11 cellular contexts compared by ENCODE assay signal in genomic region chr7:150451833-150452431, GRCh38. TPM values are rescaled to one million over a fixed set of nuclear protein-coding genes. Genes with fewer than 3 reads are reported as not detected.
DNase-seq lines count a peak whose midpoint lies in the region; ATAC-seq and TF ChIP-seq lines count a peak whose summit lies in the region.
"Had no signal": no experiment of that assay in that cellular context is flagged by ENCODE, and none has a peak within 500 bp of the region (broad histone marks: within the 10 kb centered on the region; RNA-seq: fewer than 3 reads in every experiment).

No MANE protein-coding gene starts in this region.

- H3K36me3 Mint-ChIP-seq in CD4-positive, alpha-beta T cell (ENCODE audit: low read depth) = peaks cover 63% of the 10 kb centered on the region
- H3K36me3 Mint-ChIP-seq in T-helper 1 cell treated with Interleukin-12 subunit alpha and Interleukin-12 subunit beta and Interleukin-4 antibody, amounts not matched to agents 30 μg/mL and 1 μg/mL, for 36 hours (ENCODE audit: low read depth) = peaks cover 53% of the 10 kb centered on the region
- H3K36me3 Mint-ChIP-seq: brain had no signal

- peaks cover 10% of the 10 kb centered on the region for H3K9me3 ChIP-seq in CD4-positive, alpha-beta T cell (ENCODE audit: control insufficient read depth, low read length)
- peaks cover 3% of the 10 kb centered on the region for H3K9me3 ChIP-seq in psoas muscle

- H3K4me1 ChIP-seq in psoas muscle = no peaks in the 10 kb centered on the region

- no peaks in the 10 kb centered on the region for H3K9me3 Mint-ChIP-seq in CD4-positive, alpha-beta T cell
- peaks cover 24% of the 10 kb centered on the region for H3K9me3 Mint-ChIP-seq in T-helper 1 cell treated with Interleukin-12 subunit alpha and Interleukin-12 subunit beta and Interleukin-4 antibody, amounts not matched to agents 30 μg/mL and 1 μg/mL, for 36 hours

- intact Hi-C loops in CD4-positive, alpha-beta T cell (cut with DNase I, micrococcal nuclease) = loop anchor here (2.0 kb wide), 2 partner anchors 27 to 233 kb away; partner anchors contain the start of gene GIMAP2 (in 1 of the 2)
- intact Hi-C loops in psoas muscle (cut with DNase I) = loop anchor here in 1 of 2 donors (5.0 kb wide), 2 partner anchors 180 to 285 kb away; partner anchors contain the start of genes GIMAP5 and GIMAP6

- POLR2A ChIA-PET in CD4-positive, alpha-beta T cell (lab: Charles Lee) = interaction anchor here (0.7 to 13.3 kb wide), 35 partner anchors 9 to 321 kb away, joined by 3 to 499 read pairs (median 8); partner anchors contain the start of genes GIMAP1, GIMAP2, GIMAP4 and GIMAP5

- CTCF ChIA-PET in CD4-positive, alpha-beta T cell (lab: Charles Lee) = interaction anchor here (0.8 to 4.5 kb wide), 17 partner anchors 10 to 304 kb away, joined by 3 to 48 read pairs (median 4); partner anchors contain the start of gene GIMAP5

- no peaks in the 10 kb centered on the region for H3K27me3 Mint-ChIP-seq in CD4-positive, alpha-beta T cell
- H3K27me3 Mint-ChIP-seq in T-helper 1 cell treated with Interleukin-12 subunit alpha and Interleukin-12 subunit beta and Interleukin-4 antibody, amounts not matched to agents 30 μg/mL and 1 μg/mL, for 36 hours (ENCODE audit: low read depth) = no peaks in the 10 kb centered on the region

- no peaks in the 10 kb centered on the region for H3K36me3 ChIP-seq in psoas muscle (ENCODE audit: insufficient read depth in 1 of 2, low read depth in 1 of 2)

- peak overlapping the region; percentile 92 for H3K27ac ChIP-seq in CD4-positive, alpha-beta T cell (ENCODE audit: low read depth, low read length)
- peak overlapping the region; percentile 42 for H3K27ac ChIP-seq in psoas muscle

- WGBS in psoas muscle, 3 donors = 48 to 57% (median 54%) methylated on average over 8 of the region's 8 CpGs

- no peaks in the 10 kb centered on the region for H3K27me3 ChIP-seq in CD4-positive, alpha-beta T cell (ENCODE audit: control insufficient read depth, insufficient read depth, low read length)
- H3K27me3 ChIP-seq in psoas muscle (ENCODE audit: insufficient read depth in 3 of 3, low read length in 2 of 3) = peaks cover 0 to 26% (median 10%) of the 10 kb centered on the region in 3 donors

- DNase-seq in CD4-positive, alpha-beta T cell = peak in 8 of 10 experiments; percentile 28 to 60 (median 44)
- DNase-seq in dermis blood vessel endothelial cell = peak; percentile 79
- no peak for DNase-seq in psoas muscle
- no peak for DNase-seq in kidney tubule cell (ENCODE audit: low spot score)
- no peak for DNase-seq in ecto neural progenitor cell (ENCODE audit: low spot score)
- no peak for DNase-seq in NCI-H2196 treated with DMSO at 0.1 percent for 48 hours (lab: John Stamatoyannopoulos, UW; ENCODE audit: unreplicated experiment)
- no peak for DNase-seq in islet precursor cell
- DNase-seq: H9 had no signal

- TF ChIP-seq CTCF in CD4-positive, alpha-beta T cell (IDR thresholded peaks at IDR 0.05) = no peak
- TF ChIP-seq CTCF in psoas muscle (IDR thresholded peaks at IDR 0.05) = no peak

- H3K4me3 ChIP-seq in psoas muscle = peak overlapping the region; percentile 60

- H3K4me1 Mint-ChIP-seq in CD4-positive, alpha-beta T cell (ENCODE audit: low read depth) = peaks cover 72% of the 10 kb centered on the region
- peaks cover 63% of the 10 kb centered on the region for H3K4me1 Mint-ChIP-seq in T-helper 1 cell treated with Interleukin-12 subunit alpha and Interleukin-12 subunit beta and Interleukin-4 antibody, amounts not matched to agents 30 μg/mL and 1 μg/mL, for 36 hours (ENCODE audit: low read depth)

- H3K27ac Mint-ChIP-seq in CD4-positive, alpha-beta T cell = peak overlapping the region; percentile 78
- H3K27ac Mint-ChIP-seq in T-helper 1 cell treated with Interleukin-12 subunit alpha and Interleukin-12 subunit beta and Interleukin-4 antibody, amounts not matched to agents 30 μg/mL and 1 μg/mL, for 36 hours = peak overlapping the region; percentile 88
- H3K27ac Mint-ChIP-seq: H9 had no signal

- H3K4me3 Mint-ChIP-seq in CD4-positive, alpha-beta T cell = peak overlapping the region; percentile 98
- peak overlapping the region; percentile 99 for H3K4me3 Mint-ChIP-seq in T-helper 1 cell treated with Interleukin-12 subunit alpha and Interleukin-12 subunit beta and Interleukin-4 antibody, amounts not matched to agents 30 μg/mL and 1 μg/mL, for 36 hours
- H3K4me3 Mint-ChIP-seq: brain, H9 had no signal

- ATAC-seq in CD4-positive, alpha-beta T cell (ENCODE audit: poor library complexity) = no peak
- no peak for ATAC-seq in psoas muscle

RNA-seq across cellular contexts. Expression of gene GIMAP8, which starts 1.5 kb away (rescaled TPM):
- 1 to 10 TPM; 2.9 to 3.8 TPM for total RNA-seq in CD4-positive, alpha-beta T cell
- total RNA-seq in dermis blood vessel endothelial cell (157 and 178 TPM in 2 replicates), psoas muscle (10 to 100 TPM in 1 of 4 donors, 1 to 10 TPM in 3; 6.1 to 11.9 (median 7.0) TPM)
- 1 to 10 TPM; 4.4 to 7.8 (median 4.7) TPM for polyA plus RNA-seq in psoas muscle
- total RNA-seq: H9, kidney epithelial cell had no signal

Comparison
In these comparisons a context has a peak if more than half of its experiments do, and no peak if none do; other contexts are left out.
1. DNase-seq: peak in CD4-positive, alpha-beta T cell (8 of 10) and dermis blood vessel endothelial cell (single experiment); none in psoas muscle (0 of 2), kidney tubule cell (single experiment), ecto neural progenitor cell (single experiment), NCI-H2196 treated with DMSO at 0.1 percent for 48 hours (single experiment) and islet precursor cell (single experiment).
2. RNA of gene GIMAP8, which starts 1.5 kb away (total RNA-seq): 157 to 178 TPM in dermis blood vessel endothelial cell; 6.1 to 11.9 TPM in psoas muscle and 2.9 to 3.8 TPM in CD4-positive, alpha-beta T cell; every median in the first group is over 10 times any median in the second.